Comparison of ENCODE assay signal across 8 cellular contexts in genomic region chr2:73284296-73285161, GRCh38. TPM values are rescaled to one million over a fixed set of nuclear protein-coding genes. Genes with fewer than 3 reads are reported as not detected.
A peak's percentile ranks its signal among the peaks of the same experiment; 100 is the strongest.
DNase-seq lines count a peak whose midpoint lies in the region; ATAC-seq and TF ChIP-seq lines count a peak whose summit lies in the region.

Gene FBXO41, minus strand, starts transcription at chr2:73284478. Its CDS starts 14,848 bp downstream, at chr2:73269630.

- H3K4me3 ChIP-seq in cardiac muscle cell (peak within 1 kb of the TSS; percentile 67), retinal pigment epithelial cell (ENCODE audit: low read length) (peak within 1 kb of the TSS; percentile 60)

- DNase-seq in Calu3 (peak; percentile 56), SHP77 (lab: John Stamatoyannopoulos, UW) (peak; percentile 42 to 68), cardiac muscle cell (ENCODE audit: low read depth in 1 of 2, low spot score in 1 of 2) (peak; percentile 47 to 55), retinal pigment epithelial cell (ENCODE audit: low read depth) (no peak), DMS153 (lab: John Stamatoyannopoulos, UW) (no peak)
- peak; percentile 87 for DNase-seq in activated effector memory CD4-positive, alpha-beta T cell treated with anti-CD3 and anti-CD28 coated beads, Interleukin-2, amount 50 U/mL, for 16 hours

- H3K27ac Mint-ChIP-seq in Calu3 (ENCODE audit: unreplicated experiment), result no peak within 1 kb of the TSS

- H3K27ac ChIP-seq in cardiac muscle cell, result no peak within 1 kb of the TSS

- no peaks in the 10 kb centered on the region for H3K9me3 ChIP-seq in cardiac muscle cell (ENCODE audit: low read depth)

- CTCF ChIA-PET in Calu3 (lab: Charles Lee), result interaction anchor here (0.6 kb wide), 1 partner anchor 9 kb away, joined by 3 read pairs; the partner anchor contains the start of gene EGR4

- BruUV-seq in Calu3 (replicated peaks; lab: Mats Ljungman, UMichigan), result no TSS peak

- ATAC-seq in GM19438 (IDR thresholded peaks at IDR 0.05; ENCODE audit: low read depth, unreplicated experiment) (peak; percentile 68), HG03521 (IDR thresholded peaks at IDR 0.05; ENCODE audit: unreplicated experiment) (peak; percentile 77)

- intact Hi-C loops in Calu3 (cut with micrococcal nuclease; ENCODE audit: unreplicated experiment), result no loop called here

- H3K36me3 ChIP-seq in cardiac muscle cell, result no peaks in the 10 kb centered on the region

- H3K4me3 Mint-ChIP-seq in Calu3 (ENCODE audit: low read depth, unreplicated experiment), result peak within 1 kb of the TSS; percentile 62

- TF ChIP-seq CTCF in Calu3 (IDR thresholded peaks at IDR 0.05; ENCODE audit: unreplicated experiment) (no peak), cardiac muscle cell (IDR thresholded peaks at IDR 0.05; ENCODE audit: low read depth, low read length) (no peak), retinal pigment epithelial cell (conservative IDR thresholded peaks at IDR 0.05; ENCODE audit: low read depth, low read length) (no peak)

- H3K27me3 Mint-ChIP-seq in Calu3 (ENCODE audit: unreplicated experiment), result peaks cover 40% of the 10 kb centered on the region

- peaks cover 71% of the 10 kb centered on the region for H3K27me3 ChIP-seq in cardiac muscle cell

- H3K4me1 Mint-ChIP-seq in Calu3 (ENCODE audit: low read depth, unreplicated experiment), result no peaks in the 10 kb centered on the region

- H3K36me3 Mint-ChIP-seq in Calu3 (ENCODE audit: insufficient read depth, unreplicated experiment), result peaks cover 7% of the 10 kb centered on the region

- peaks cover 3% of the 10 kb centered on the region for H3K4me1 ChIP-seq in cardiac muscle cell (ENCODE audit: low read depth)

- no peaks in the 10 kb centered on the region for H3K9me3 Mint-ChIP-seq in Calu3 (ENCODE audit: low read depth, unreplicated experiment)

RNA-seq across cellular contexts. Expression of gene FBXO41, which starts in this region (rescaled TPM):
- total RNA-seq in Calu3 (2022), result 15.0 and 16.1 TPM in 2 replicates
- 4.1 and 5.8 TPM in 2 replicates for total RNA-seq in cardiac muscle cell
- 1.0 and 1.3 TPM in 2 replicates for polyA plus RNA-seq in cardiac muscle cell

Comparison
In these comparisons a context has a peak if more than half of its experiments do, and no peak if none do; other contexts are left out.
1. DNase-seq: peak in Calu3 (single experiment), SHP77 (2 of 2), activated effector memory CD4-positive, alpha-beta T cell treated with anti-CD3 and anti-CD28 coated beads, Interleukin-2, amount 50 U/mL, for 16 hours (single experiment) and cardiac muscle cell (2 of 2); none in retinal pigment epithelial cell (single experiment) and DMS153 (single experiment).